Comparison of ENCODE assay signal across 8 cellular contexts in genomic region chr19:290539-291521, GRCh38. TPM values are rescaled to one million over a fixed set of nuclear protein-coding genes. Genes with fewer than 3 reads are reported as not detected.
DNase-seq lines count a peak whose midpoint lies in the region; ATAC-seq and TF ChIP-seq lines count a peak whose summit lies in the region.

Gene PLPP2, minus strand, starts transcription at chr19:291403. Its CDS starts 67 bp downstream, at chr19:291336.

- H3K4me1 Mint-ChIP-seq in T-helper 17 cell, result peaks cover 7% of the 10 kb centered on the region
- peaks cover 4 to 24% (median 19%) of the 10 kb centered on the region in 4 donors for H3K4me1 Mint-ChIP-seq in naive thymus-derived CD8-positive, alpha-beta T cell

- TF ChIP-seq CTCF in esophagus muscularis mucosa (IDR thresholded peaks at IDR 0.05), result no peak

- peaks cover 0 to 54% (median 38%) of the 10 kb centered on the region in 4 donors for H3K27me3 ChIP-seq in esophagus muscularis mucosa

- H3K27me3 Mint-ChIP-seq in T-helper 17 cell, result peaks cover 55% of the 10 kb centered on the region
- H3K27me3 Mint-ChIP-seq in naive thymus-derived CD8-positive, alpha-beta T cell, result peaks cover 13 to 74% (median 42%) of the 10 kb centered on the region in 5 donors

- H3K9me3 ChIP-seq in T-helper 17 cell (ENCODE audit: control insufficient read depth, low read length, poor library complexity, severe bottlenecking), result no peaks in the 10 kb centered on the region
- no peaks in the 10 kb centered on the region for H3K9me3 ChIP-seq in esophagus muscularis mucosa

- H3K9me3 Mint-ChIP-seq in naive thymus-derived CD8-positive, alpha-beta T cell, result no peaks in the 10 kb centered on the region

- TF ChIP-seq EP300 in esophagus muscularis mucosa (IDR thresholded peaks at IDR 0.05), result no peak

- 18% methylated on average over 9 of the region's 108 CpGs for WGBS in esophagus muscularis mucosa

- H3K36me3 Mint-ChIP-seq in T-helper 17 cell (ENCODE audit: low read depth), result no peaks in the 10 kb centered on the region
- peaks cover 0 to 2% (median 0%) of the 10 kb centered on the region in 3 donors for H3K36me3 Mint-ChIP-seq in naive thymus-derived CD8-positive, alpha-beta T cell

- POLR2A ChIA-PET in naive thymus-derived CD8-positive, alpha-beta T cell (lab: Charles Lee), result no interaction called here

- peaks cover 22 to 48% (median 42%) of the 10 kb centered on the region in 4 donors for H3K4me1 ChIP-seq in esophagus muscularis mucosa

- TF ChIP-seq POLR2A in esophagus muscularis mucosa (IDR thresholded peaks at IDR 0.05; ENCODE audit: low read depth), result no peak

- DNase-seq in NCI-H345 (lab: John Stamatoyannopoulos, UW), result peak; percentile 87
- no peak for DNase-seq in NCI-H345 treated with DMSO at 0.1 percent for 48 hours (lab: John Stamatoyannopoulos, UW; ENCODE audit: unreplicated experiment)
- no peak for DNase-seq in T-helper 17 cell
- no peak for DNase-seq in esophagus muscularis mucosa (ENCODE audit: extremely low spot score)
- DNase-seq in naive thymus-derived CD8-positive, alpha-beta T cell, result no peak
- DNase-seq in NCI-H524 (lab: John Stamatoyannopoulos, UW), result no peak

- ATAC-seq in T-helper 17 cell (no peak), HG02852 (IDR thresholded peaks at IDR 0.05; ENCODE audit: unreplicated experiment) (no peak), GM21515 (IDR thresholded peaks at IDR 0.05; ENCODE audit: unreplicated experiment) (no peak)
- ATAC-seq in naive thymus-derived CD8-positive, alpha-beta T cell, result peak in 1 of 2 donors; percentile 21

- peak within 1 kb of the TSS; percentile 70 for H3K4me3 Mint-ChIP-seq in T-helper 17 cell
- H3K4me3 Mint-ChIP-seq in naive thymus-derived CD8-positive, alpha-beta T cell, result peak within 1 kb of the TSS; percentile 53 to 76 (median 60)

- H3K27ac ChIP-seq in esophagus muscularis mucosa (replicated peaks in 1 of 4), result peak within 1 kb of the TSS; percentile 35 to 76 (median 62)

- H3K27ac Mint-ChIP-seq in T-helper 17 cell, result peak within 1 kb of the TSS; percentile 21
- H3K27ac Mint-ChIP-seq in naive thymus-derived CD8-positive, alpha-beta T cell, result peak within 1 kb of the TSS in 3 of 10 donors; percentile 15 to 25 (median 15)

- H3K4me3 ChIP-seq in esophagus muscularis mucosa, result peak within 1 kb of the TSS; percentile 48 to 62 (median 50)

- no peaks in the 10 kb centered on the region for H3K36me3 ChIP-seq in esophagus muscularis mucosa

- intact Hi-C loops in esophagus muscularis mucosa (cut with DNase I), result no loop called here

RNA-seq across cellular contexts. Expression of gene PLPP2, which starts in this region (rescaled TPM):
- total RNA-seq in T-helper 17 cell (1 to 10 TPM in 1 of 2 donors, under 1 TPM in 1; 0.60 to 2.3 TPM), esophagus muscularis mucosa (1 to 10 TPM; 2.1 to 9.1 (median 5.0) TPM)
- not detected for total RNA-seq in naive thymus-derived CD8-positive, alpha-beta T cell
- polyA plus RNA-seq in naive thymus-derived CD8-positive, alpha-beta T cell, result under 1 TPM in 1 of 3 donors, not detected in 2; 0.69 TPM
